ENCODE assay signal across 23 cellular contexts in genomic region chr7:110612680-110613079, GRCh38.
"Had no signal": no experiment of that assay in that cellular context is flagged by ENCODE, and none has a peak within 500 bp of the region (broad histone marks: within the 10 kb centered on the region; RNA-seq: fewer than 3 reads in every experiment).

No MANE protein-coding gene starts in this region.

- H3K36me3 ChIP-seq: esophagus squamous epithelium, right atrium auricular region, suprapubic skin, transverse colon, upper lobe of right lung, uterus had no signal

- DNase-seq: dermis blood vessel endothelial cell; effector memory CD4-positive, alpha-beta T cell; erythroblast; esophagus squamous epithelium; head of caudate nucleus; natural killer cell; stimulated activated CD4-positive, alpha-beta T cell treated with anti-CD3 and anti-CD28 coated beads, Interleukin-12 subunit alpha, Interleukin-12 subunit beta, amount 100 ng/mL, for 4 hours; stimulated activated CD4-positive, alpha-beta T cell treated with anti-CD3 and anti-CD28 coated beads, Interleukin-1b, Interleukin-23, amount 100 ng/mL, for 48 hours; stimulated activated CD4-positive, alpha-beta T cell treated with anti-CD3 and anti-CD28 coated beads, Interleukin-4, amount 100 ng/mL, for 1 hour; stimulated activated CD8-positive, alpha-beta memory T cell treated with anti-CD3 and anti-CD28 coated beads, Interleukin-4, amount 100 ng/mL, for 48 hours; stimulated activated naive CD4-positive, alpha-beta T cell; stimulated activated naive CD8-positive, alpha-beta T cell treated with anti-CD3 and anti-CD28 coated beads, Interleukin-15, amount 100 ng/mL, for 72 hours; transverse colon; upper lobe of right lung; uterus had no signal

- H3K9me3 ChIP-seq: esophagus squamous epithelium, right atrium auricular region, suprapubic skin, transverse colon, upper lobe of right lung, uterus had no signal

- H3K4me2 ChIP-seq: smooth muscle cell had no signal

- H2AFZ ChIP-seq: parathyroid adenoma had no signal

- H3K27ac ChIP-seq: coronary artery, esophagus squamous epithelium, parathyroid adenoma, right atrium auricular region, suprapubic skin, transverse colon, upper lobe of right lung, uterus had no signal

- H3K9ac ChIP-seq: parathyroid adenoma had no signal

- ATAC-seq: left lobe of liver; natural killer cell; sciatic nerve; stimulated activated naive CD8-positive, alpha-beta T cell treated with anti-CD3 and anti-CD28 coated beads, Interleukin-15, amount 100 ng/mL, for 72 hours; upper lobe of right lung had no signal

- H3K4me1 ChIP-seq: esophagus squamous epithelium, parathyroid adenoma, right atrium auricular region, suprapubic skin, transverse colon, upper lobe of right lung, uterus had no signal

- H3K4me3 ChIP-seq: coronary artery, esophagus squamous epithelium, lung, right atrium auricular region, smooth muscle cell, suprapubic skin, transverse colon, upper lobe of right lung, uterus had no signal

- H3K27me3 ChIP-seq: esophagus squamous epithelium, right atrium auricular region, suprapubic skin, transverse colon, upper lobe of right lung, uterus had no signal
